In the genomic region with DNA sequence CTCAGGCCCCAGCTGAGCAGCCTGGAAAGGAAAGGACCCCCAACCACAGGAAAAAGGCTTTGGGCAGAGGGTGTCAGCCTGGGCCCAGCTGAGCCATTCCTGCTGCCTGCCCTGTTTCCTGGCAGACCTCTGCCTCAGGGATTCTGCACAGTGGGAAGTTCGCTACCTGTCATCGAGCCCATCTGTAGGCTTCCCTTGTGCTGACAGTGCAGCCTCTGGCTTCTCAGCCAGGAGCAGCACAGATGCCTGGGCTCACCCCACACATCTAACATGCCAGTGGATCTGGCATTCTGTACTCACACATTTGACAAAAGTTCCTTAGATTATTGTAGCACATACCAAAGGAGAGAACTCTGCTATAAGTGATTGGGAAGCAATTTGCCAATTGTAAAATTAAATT, we compare ENCODE assay signal across 7 cellular contexts.
"Had no signal": no experiment of that assay in that cellular context is flagged by ENCODE, and none has a peak within 500 bp of the region (broad histone marks: within the 10 kb centered on the region; RNA-seq: fewer than 3 reads in every experiment).

No MANE protein-coding gene starts in this region.

- H3K9ac ChIP-seq: GM23248 had no signal

- H3K36me3 ChIP-seq: HAP-1 had no signal

- H3K4me1 ChIP-seq: HAP-1 had no signal

- H3K27ac ChIP-seq: GM23248, HL-60 had no signal

- ATAC-seq: HepG2 had no signal

- H3K9me3 ChIP-seq: HAP-1 had no signal

- H2AFZ ChIP-seq: GM23248 had no signal

- H3K4me3 ChIP-seq: GM23248, HAP-1 had no signal

- DNase-seq: GM23248, GOT3, H7, HFFc6 had no signal
